Comparison of ENCODE assay signal across 12 cellular contexts in genomic region chr16:84608281-84608680, GRCh38. TPM values are rescaled to one million over a fixed set of nuclear protein-coding genes. Genes with fewer than 3 reads are reported as not detected.
DNase-seq lines count a peak whose midpoint lies in the region; TF ChIP-seq lines count a peak whose summit lies in the region.
"Had no signal": no experiment of that assay in that cellular context is flagged by ENCODE, and none has a peak within 500 bp of the region (broad histone marks: within the 10 kb centered on the region; RNA-seq: fewer than 3 reads in every experiment).

No MANE protein-coding gene starts in this region.

- peaks cover 99% of the 10 kb centered on the region for H3K79me2 ChIP-seq in DOHH2 (ENCODE audit: control insufficient read depth, low read length)

- no peak for TF ChIP-seq CTCF in DOHH2 (IDR thresholded peaks at IDR 0.05; ENCODE audit: low read depth, low read length, poor library complexity, severe bottlenecking)
- no peak for TF ChIP-seq CTCF in neural crest cell (conservative IDR thresholded peaks at IDR 0.05)
- TF ChIP-seq CTCF in adrenal gland (IDR thresholded peaks at IDR 0.05) = no peak
- TF ChIP-seq CTCF in endothelial cell (IDR thresholded peaks at IDR 0.05; ENCODE audit: unreplicated experiment) = no peak

- DNase-seq in neural crest cell (ENCODE audit: low read depth, low spot score) = no peak
- DNase-seq in NCI-H2081 (lab: John Stamatoyannopoulos, UW) = no peak
- DNase-seq in LoVo (ENCODE audit: low spot score) = no peak
- no peak for DNase-seq in adrenal gland
- DNase-seq in endothelial cell (ENCODE audit: low spot score) = no peak
- DNase-seq: glutamatergic neuron, mesenchymal stem cell, NCI-H524 treated with DMSO at 0.1 percent for 48 hours, right cardiac atrium had no signal

- peak overlapping the region; percentile 73 for H3K4me2 ChIP-seq in DOHH2 (ENCODE audit: low read length)

- H3K4me3 ChIP-seq in DOHH2 (ENCODE audit: low read length) (peak overlapping the region; percentile 57), adrenal gland (no peak overlapping the region)

- H3K9me3 ChIP-seq in DOHH2 (ENCODE audit: control insufficient read depth, insufficient read depth, low read length) (peaks cover 14% of the 10 kb centered on the region), adrenal gland (replicated peaks in 1 of 3) (no peaks in the 10 kb centered on the region)

- H3K27ac Mint-ChIP-seq in IgD-negative memory B cell (peak overlapping the region; percentile 79 to 98 (median 97)), neural crest cell (ENCODE audit: unreplicated experiment) (peak overlapping the region; percentile 22), endothelial cell (ENCODE audit: unreplicated experiment) (no peak overlapping the region)
- H3K27ac Mint-ChIP-seq in activated naive CD4-positive, alpha-beta T cell treated with anti-CD3 and anti-CD28 coated beads, Interleukin-2, amount 50 U/mL, for 24 hours = peak overlapping the region; percentile 92

- no peaks in the 10 kb centered on the region for H3K27me3 Mint-ChIP-seq in IgD-negative memory B cell
- H3K27me3 Mint-ChIP-seq in activated naive CD4-positive, alpha-beta T cell treated with anti-CD3 and anti-CD28 coated beads, Interleukin-2, amount 50 U/mL, for 24 hours = no peaks in the 10 kb centered on the region
- no peaks in the 10 kb centered on the region for H3K27me3 Mint-ChIP-seq in neural crest cell (ENCODE audit: low read depth)
- peaks cover 1% of the 10 kb centered on the region for H3K27me3 Mint-ChIP-seq in endothelial cell (ENCODE audit: unreplicated experiment)

- H3K36me3 ChIP-seq in DOHH2 (ENCODE audit: control insufficient read depth, low read length) (peaks cover 66% of the 10 kb centered on the region), adrenal gland (replicated peaks in 1 of 2) (no peaks in the 10 kb centered on the region)

- TF ChIP-seq POLR2A in adrenal gland (IDR thresholded peaks at IDR 0.05) = no peak

- H4K20me1 ChIP-seq in DOHH2 (ENCODE audit: control insufficient read depth, insufficient read depth, low read depth, low read length) = 0 out of 2 replicates have a peak, but pooled peaks cover 2% of the 10 kb centered on the region

- H3K4me3 Mint-ChIP-seq in IgD-negative memory B cell (peak overlapping the region; percentile 62 to 88 (median 74)), neural crest cell (peak overlapping the region; percentile 1), endothelial cell (ENCODE audit: unreplicated experiment) (no peak overlapping the region)
- peak overlapping the region; percentile 74 for H3K4me3 Mint-ChIP-seq in activated naive CD4-positive, alpha-beta T cell treated with anti-CD3 and anti-CD28 coated beads, Interleukin-2, amount 50 U/mL, for 24 hours

- H3K36me3 Mint-ChIP-seq in IgD-negative memory B cell (peaks cover 31% of the 10 kb centered on the region), neural crest cell (ENCODE audit: low read depth) (peaks cover 17% of the 10 kb centered on the region), endothelial cell (ENCODE audit: low read depth, unreplicated experiment) (peaks cover 25% of the 10 kb centered on the region)
- peaks cover 14% of the 10 kb centered on the region for H3K36me3 Mint-ChIP-seq in activated naive CD4-positive, alpha-beta T cell treated with anti-CD3 and anti-CD28 coated beads, Interleukin-2, amount 50 U/mL, for 24 hours

- 73 to 88% (median 85%) methylated on average over 6 of the region's 6 CpGs for WGBS in adrenal gland, 4 donors

- no peaks in the 10 kb centered on the region for H3K9me2 ChIP-seq in DOHH2 (replicated peaks; ENCODE audit: control insufficient read depth, low read length)

- H3F3A ChIP-seq in DOHH2 (ENCODE audit: control insufficient read depth, insufficient read depth) = peaks cover 17% of the 10 kb centered on the region

- intact Hi-C loops in adrenal gland (cut with DNase I) = no loop called here

- peaks cover 85% of the 10 kb centered on the region for H3K4me1 ChIP-seq in DOHH2 (ENCODE audit: control insufficient read depth, low read length)
- H3K4me1 ChIP-seq in adrenal gland (replicated peaks in 1 of 2) = peaks cover 0 to 20% of the 10 kb centered on the region in 2 donors

- H3K27me3 ChIP-seq in DOHH2 (ENCODE audit: control insufficient read depth, low read length) (no peaks in the 10 kb centered on the region), adrenal gland (no peaks in the 10 kb centered on the region)

- H3K27ac ChIP-seq in DOHH2 (ENCODE audit: low read depth, low read length) = peak overlapping the region; percentile 69
- peak overlapping the region in 1 of 5 donors; percentile 29 for H3K27ac ChIP-seq in adrenal gland

- H3K9me3 Mint-ChIP-seq in IgD-negative memory B cell (peaks cover 0 to 11% (median 1%) of the 10 kb centered on the region in 3 donors), neural crest cell (no peaks in the 10 kb centered on the region), endothelial cell (ENCODE audit: unreplicated experiment) (no peaks in the 10 kb centered on the region)
- no peaks in the 10 kb centered on the region for H3K9me3 Mint-ChIP-seq in activated naive CD4-positive, alpha-beta T cell treated with anti-CD3 and anti-CD28 coated beads, Interleukin-2, amount 50 U/mL, for 24 hours

- H3K4me1 Mint-ChIP-seq in IgD-negative memory B cell (peaks cover 48 to 78% (median 76%) of the 10 kb centered on the region in 3 donors), neural crest cell (peaks cover 72% of the 10 kb centered on the region), endothelial cell (ENCODE audit: unreplicated experiment) (peaks cover 22% of the 10 kb centered on the region)
- peaks cover 86% of the 10 kb centered on the region for H3K4me1 Mint-ChIP-seq in activated naive CD4-positive, alpha-beta T cell treated with anti-CD3 and anti-CD28 coated beads, Interleukin-2, amount 50 U/mL, for 24 hours

RNA-seq across cellular contexts. Expression of gene COTL1, which starts 9.6 kb away (rescaled TPM):
- polyA plus RNA-seq in IgD-negative memory B cell (725 TPM), adrenal gland (10 to 100 TPM; 45.4 to 54.5 (median 53.0) TPM)
- total RNA-seq in neural crest cell (346 and 357 TPM in 2 replicates), adrenal gland (10 to 100 TPM; 30.0 to 93.8 (median 61.8) TPM), endothelial cell (ENCODE audit: unreplicated experiment) (87.3 TPM)

RNA-seq across cellular contexts. Expression of gene KLHL36, which starts 40.0 kb away (rescaled TPM):
- 34.1 TPM for polyA plus RNA-seq in IgD-negative memory B cell
- total RNA-seq in neural crest cell = 25.4 and 26.2 TPM in 2 replicates
- 10 to 100 TPM; 35.5 to 81.6 (median 60.4) TPM for total RNA-seq in adrenal gland
- polyA plus RNA-seq in adrenal gland = 10 to 100 TPM; 10.7 to 25.2 (median 22.8) TPM
- 40.8 TPM for total RNA-seq in endothelial cell (ENCODE audit: unreplicated experiment)
